23 cellular contexts compared by ENCODE assay signal in genomic region chr19:42068361-42068755, GRCh38. TPM values are rescaled to one million over a fixed set of nuclear protein-coding genes. Genes with fewer than 3 reads are reported as not detected.
DNase-seq lines count a peak whose midpoint lies in the region; ATAC-seq and TF ChIP-seq lines count a peak whose summit lies in the region.
"Had no signal": no experiment of that assay in that cellular context is flagged by ENCODE, and none has a peak within 500 bp of the region (broad histone marks: within the 10 kb centered on the region; RNA-seq: fewer than 3 reads in every experiment).

No MANE protein-coding gene starts in this region.

- TF ChIP-seq POLR2A in stomach (IDR thresholded peaks at IDR 0.05) = no peak

- no peak for TF ChIP-seq EP300 in stomach (IDR thresholded peaks at IDR 0.05)

- peaks cover 1% of the 10 kb centered on the region for H3K27me3 Mint-ChIP-seq in T-helper 17 cell

- H3K4me1 Mint-ChIP-seq in T-helper 17 cell = peaks cover 6% of the 10 kb centered on the region

- no peaks in the 10 kb centered on the region for H3K9me3 ChIP-seq in HUES6 (ENCODE audit: control insufficient read depth, insufficient read depth, low read depth, low read length)
- H3K9me3 ChIP-seq in stomach = no peaks in the 10 kb centered on the region
- H3K9me3 ChIP-seq in T-helper 17 cell (ENCODE audit: control insufficient read depth, low read length, poor library complexity, severe bottlenecking) = no peaks in the 10 kb centered on the region
- H3K9me3 ChIP-seq: BE2C had no signal

- peak overlapping the region; percentile 79 for H3K4me3 ChIP-seq in HUES6 (ENCODE audit: low read depth, low read length)
- peak overlapping the region in 57 of 59 donors; percentile 37 to 74 (median 63) for H3K4me3 ChIP-seq in dorsolateral prefrontal cortex
- H3K4me3 ChIP-seq in kidney epithelial cell (ENCODE audit: low read depth, low read length) = peak overlapping the region; percentile 50
- H3K4me3 ChIP-seq in stomach = peak overlapping the region; percentile 41 to 50 (median 47)
- H3K4me3 ChIP-seq: skin epidermis had no signal

- H3K4me1 ChIP-seq in HUES6 (ENCODE audit: control insufficient read depth, insufficient read depth, low read length) = peaks cover 28% of the 10 kb centered on the region
- peaks cover 0 to 32% (median 17%) of the 10 kb centered on the region in 4 donors for H3K4me1 ChIP-seq in stomach

- no peak overlapping the region for H3K27ac Mint-ChIP-seq in T-helper 17 cell
- H3K27ac Mint-ChIP-seq: activated CD8-positive, alpha-beta T cell treated with anti-CD3 and anti-CD28 coated beads, Interleukin-2, amount 10 ng/mL, durations not matched to agents 7 days and 5 days; activated naive CD8-positive, alpha-beta T cell treated with anti-CD3 and anti-CD28 coated beads for 36 hours had no signal

- no peak overlapping the region for H3K4me3 Mint-ChIP-seq in T-helper 17 cell
- H3K4me3 Mint-ChIP-seq: activated CD8-positive, alpha-beta T cell treated with anti-CD3 and anti-CD28 coated beads, Interleukin-2, amount 10 ng/mL, durations not matched to agents 7 days and 5 days; activated naive CD8-positive, alpha-beta T cell treated with anti-CD3 and anti-CD28 coated beads for 36 hours; activated T-cell treated with anti-CD3 and anti-CD28 coated beads, Interleukin-2, amount 50 U/mL, for 4 hours had no signal

- peaks cover 21% of the 10 kb centered on the region; the same call in 1 of the 2 replicates for H3K36me3 ChIP-seq in HUES6 (ENCODE audit: control insufficient read depth, insufficient read depth, low read length)
- no peaks in the 10 kb centered on the region for H3K36me3 ChIP-seq in kidney epithelial cell (ENCODE audit: control insufficient read depth, insufficient read depth, low read length)
- H3K36me3 ChIP-seq in stomach = peaks cover 0 to 24% (median 4%) of the 10 kb centered on the region in 4 donors
- H3K36me3 ChIP-seq: BE2C had no signal

- intact Hi-C loops in dorsolateral prefrontal cortex (cut with DNase I) (no loop called here), stomach (cut with DNase I; ENCODE audit: low total_unique reads) (no loop called here)

- DNase-seq in dorsolateral prefrontal cortex = peak in 1 of 10 donors; percentile 32
- DNase-seq in kidney epithelial cell (ENCODE audit: low read depth) = no peak
- no peak for DNase-seq in stomach
- no peak for DNase-seq in inferior parietal cortex (ENCODE audit: extremely low spot score)
- DNase-seq in T-helper 17 cell = no peak
- DNase-seq in NCI-H187 (lab: John Stamatoyannopoulos, UW) = no peak
- no peak for DNase-seq in NCI-H187 treated with DMSO at 0.1 percent for 48 hours (lab: John Stamatoyannopoulos, UW)
- DNase-seq: activated CD4-positive, CD25-positive, alpha-beta regulatory T cell; activated CD8-positive, alpha-beta T cell treated with anti-CD3 and anti-CD28 coated beads, Interleukin-2, amount 10 ng/mL, durations not matched to agents 7 days and 5 days; activated naive CD8-positive, alpha-beta T cell treated with anti-CD3 and anti-CD28 coated beads for 36 hours; activated T-cell treated with anti-CD3 and anti-CD28 coated beads, Interleukin-2, amount 50 U/mL, for 4 hours; BE2C; Calu3; HCEC 1CT; Karpas-422; NCI-H1092; NCI-H2171 treated with DMSO at 0.1 percent for 48 hours; NCI-H69; OCI-M1; stimulated activated CD8-positive, alpha-beta memory T cell treated with anti-CD3 and anti-CD28 coated beads, Interleukin-4, amount 100 ng/mL, for 48 hours had no signal

- TF ChIP-seq CTCF in dorsolateral prefrontal cortex (IDR thresholded peaks at IDR 0.05 in 54 of 56, conservative IDR thresholded peaks at IDR 0.05 in 2 of 56; ENCODE audit: low read depth in 1 of 56, partially characterized antibody in 56 of 56) (no peak), kidney epithelial cell (IDR thresholded peaks at IDR 0.05; ENCODE audit: insufficient read depth, low read length, poor library complexity, severe bottlenecking) (no peak), stomach (IDR thresholded peaks at IDR 0.05) (no peak)

- H3K9ac ChIP-seq in HUES6 (ENCODE audit: low read length) = peak overlapping the region; percentile 5

- H3K27me3 ChIP-seq in HUES6 (ENCODE audit: control insufficient read depth, insufficient read depth, low read length) (peaks cover 16% of the 10 kb centered on the region; the same call in 1 of the 2 replicates), dorsolateral prefrontal cortex (peaks cover 0 to 31% (median 0%) of the 10 kb centered on the region in 45 donors), kidney epithelial cell (ENCODE audit: control insufficient read depth, insufficient read depth, low read length) (peaks cover 14% of the 10 kb centered on the region), stomach (peaks cover 0 to 52% (median 39%) of the 10 kb centered on the region in 3 donors)
- H3K27me3 ChIP-seq: BE2C had no signal

- ATAC-seq in T-helper 17 cell = no peak
- ATAC-seq: activated CD8-positive, alpha-beta T cell treated with anti-CD3 and anti-CD28 coated beads, Interleukin-2, amount 10 ng/mL, durations not matched to agents 7 days and 5 days; activated T-cell treated with anti-CD3 and anti-CD28 coated beads, Interleukin-2, amount 50 U/mL, for 4 hours had no signal

- H3K27ac ChIP-seq in HUES6 (ENCODE audit: low read depth, low read length) (no peak overlapping the region), dorsolateral prefrontal cortex (peak overlapping the region in 16 of 59 donors; percentile 7 to 87 (median 78)), stomach (peak overlapping the region in 1 of 5 donors; percentile 69)
- H3K27ac ChIP-seq: skin epidermis had no signal

- WGBS in stomach, 5 donors = 31 to 43% (median 36%) methylated on average over 8 of the region's 8 CpGs

- H3K36me3 Mint-ChIP-seq in T-helper 17 cell (ENCODE audit: low read depth) = no peaks in the 10 kb centered on the region
- H3K36me3 Mint-ChIP-seq: activated naive CD8-positive, alpha-beta T cell treated with anti-CD3 and anti-CD28 coated beads for 36 hours had no signal

RNA-seq across cellular contexts. Expression of gene GRIK5, which starts 1.6 kb away (rescaled TPM):
- total RNA-seq in dorsolateral prefrontal cortex = 100 to 1,000 TPM in 1 of 120 experiments, 10 to 100 TPM in 119; 27.5 to 116 (median 63.3) TPM
- 14.2 and 20.2 TPM in 2 replicates for total RNA-seq in kidney epithelial cell
- total RNA-seq in stomach = 10 to 100 TPM in 2 of 5 donors, 1 to 10 TPM in 3; 2.2 to 74.1 (median 8.3) TPM
- 1 to 10 TPM in 2 of 3 donors, under 1 TPM in 1; 0.92 to 3.1 (median 1.1) TPM for polyA plus RNA-seq in stomach
- under 1 TPM; 0.42 to 0.55 TPM for total RNA-seq in T-helper 17 cell
- total RNA-seq: dermis microvascular lymphatic vessel endothelial cell had no signal

RNA-seq across cellular contexts. Expression of gene ZNF574, which starts 7.6 kb away (rescaled TPM):
- total RNA-seq in dorsolateral prefrontal cortex (10 to 100 TPM in 119 of 120 experiments, 1 to 10 TPM in 1; 10.0 to 20.4 (median 14.5) TPM), kidney epithelial cell (17.3 and 27.0 TPM in 2 replicates), stomach (10 to 100 TPM in 2 of 5 donors, 1 to 10 TPM in 3; 4.6 to 17.0 (median 8.8) TPM), T-helper 17 cell (10 to 100 TPM; 23.1 to 23.6 TPM)
- polyA plus RNA-seq in stomach = 1 to 10 TPM; 5.5 to 5.7 (median 5.5) TPM
